8 cellular contexts compared by ENCODE assay signal in the genomic region with DNA sequence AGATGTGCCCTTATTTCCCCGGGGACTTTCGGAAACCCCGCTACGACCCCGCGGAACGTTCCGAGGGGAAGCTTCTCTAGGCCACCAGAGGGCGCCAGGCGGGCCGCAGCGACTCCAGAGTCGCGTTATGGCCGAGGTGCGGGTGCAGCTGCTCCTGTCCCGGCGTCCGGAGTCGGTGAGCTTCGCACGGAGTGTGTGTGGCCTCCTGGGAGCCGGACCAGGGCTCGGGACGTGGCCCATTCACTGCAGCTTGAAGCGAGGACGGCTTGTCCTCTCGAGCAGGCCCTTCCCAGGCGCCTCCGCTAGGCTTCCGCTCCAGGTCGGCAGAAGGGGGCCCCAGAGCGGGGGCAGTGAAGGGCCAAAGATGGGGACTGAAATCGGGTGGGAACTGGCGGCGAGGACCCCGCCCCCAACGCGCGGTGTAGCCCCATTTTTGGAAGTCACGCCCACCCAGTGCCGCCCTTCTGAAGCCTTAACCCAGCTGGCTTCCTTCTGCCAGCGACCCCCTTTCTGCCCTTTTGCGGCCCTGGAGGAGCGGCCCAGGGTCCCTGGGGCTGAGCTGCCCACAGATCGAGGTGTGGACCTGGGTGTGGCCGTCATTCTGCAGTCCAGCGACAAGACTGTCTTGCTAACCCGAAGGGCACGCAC.
DNase-seq lines count a peak whose midpoint lies in the region; ATAC-seq lines count a peak whose summit lies in the region.

A gene with protein sequence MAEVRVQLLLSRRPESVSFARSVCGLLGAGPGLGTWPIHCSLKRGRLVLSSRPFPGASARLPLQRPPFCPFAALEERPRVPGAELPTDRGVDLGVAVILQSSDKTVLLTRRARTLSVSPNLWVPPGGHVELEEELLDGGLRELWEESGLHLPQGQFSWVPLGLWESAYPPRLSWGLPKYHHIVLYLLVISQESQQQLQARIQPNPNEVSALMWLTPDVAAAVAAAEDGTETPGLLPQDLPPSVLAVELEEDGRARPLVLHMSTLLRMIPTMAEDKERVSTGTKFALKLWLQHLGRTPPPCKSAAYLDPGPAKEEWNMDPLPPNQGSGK (plus strand): TSS at position 117 of the 648 bp plus-strand sequence. CDS start 11 bp downstream, at position 128.

- DNase-seq in SIG-M5 treated with dmso at 0.1 percent for 504 hours (lab: John Stamatoyannopoulos, UW; ENCODE audit: unreplicated experiment) (peak; percentile 80), SIG-M5 (lab: John Stamatoyannopoulos, UW) (no peak), NCI-H2171 (lab: John Stamatoyannopoulos, UW) (peak; percentile 62), cerebellar cortex (ENCODE audit: low spot score) (peak; percentile 78)
- peak; percentile 50 for DNase-seq in activated CD4-positive, CD25-positive, alpha-beta regulatory T cell treated with anti-CD3 and anti-CD28 coated beads, Interleukin-2, amount 50 U/mL, for 16 hours (ENCODE audit: low read depth, low spot score)
- peak; percentile 82 to 83 for DNase-seq in stimulated activated CD4-positive, alpha-beta T cell treated with anti-CD3 and anti-CD28 coated beads, Interleukin-2, amount 100 ng/mL, for 24 hours

- H3K27me3 ChIP-seq in layer of hippocampus (ENCODE audit: control insufficient read depth, insufficient read depth, low read length) = no peaks in the 10 kb centered on the region

- peak; percentile 43 for ATAC-seq in HG02973 (IDR thresholded peaks at IDR 0.05; ENCODE audit: unreplicated experiment)

- peak within 1 kb of the TSS; percentile 71 for H3K27ac ChIP-seq in layer of hippocampus (ENCODE audit: low read depth, low read length)
